ENCODE assay signal across 1 cellular context in genomic region chrX:12974797-12975669, GRCh38.
TF ChIP-seq lines count a peak whose summit lies in the region.

TMSB4X (plus strand) TSS chrX:12975110.

TF ChIP-seq in K562, 482 proteins besides CTCF, POLR2A, EP300 and RAD21 (continued from another document and continues in another):
- TF ChIP-seq AFF1 (IDR thresholded peaks at IDR 0.05; ENCODE audit: low read depth in 1 of 2, partially characterized antibody in 2 of 2) (peak; percentile 75 to 77), FOXK2 (conservative IDR thresholded peaks at IDR 0.05 in 1 of 2, IDR thresholded peaks at IDR 0.05 in 1 of 2; ENCODE audit: low read depth in 2 of 2) (no peak), ZNF764 (CRISPR knock-in tag; IDR thresholded peaks at IDR 0.05; ENCODE audit: low read depth) (no peak), MITF (IDR thresholded peaks at IDR 0.05) (no peak), ZNF143 (CRISPR knock-in tag; IDR thresholded peaks at IDR 0.05) (no peak), NKRF (IDR thresholded peaks at IDR 0.05; ENCODE audit: borderline replicate concordance) (no peak), MNT (conservative IDR thresholded peaks at IDR 0.05) (peak; percentile 38 to 45; a peak in 2 of 4 replicates), NCOA4 (IDR thresholded peaks at IDR 0.05; ENCODE audit: partially characterized antibody) (no peak), CTBP1 (IDR thresholded peaks at IDR 0.05; ENCODE audit: borderline replicate concordance) (no peak), BRD9 (IDR thresholded peaks at IDR 0.05; ENCODE audit: low read depth, partially characterized antibody) (peak; percentile 26), ZNF77 (CRISPR knock-in tag; IDR thresholded peaks at IDR 0.05) (no peak), FIP1L1 (IDR thresholded peaks at IDR 0.05; ENCODE audit: low read depth, low read length, poor library complexity, severe bottlenecking) (peak; percentile 38), ILF3 (IDR thresholded peaks at IDR 0.05; ENCODE audit: borderline replicate concordance) (no peak), MBD1 (CRISPR knock-in tag; IDR thresholded peaks at IDR 0.05) (no peak), FOS (IDR thresholded peaks at IDR 0.05; ENCODE audit: extremely low read depth, insufficient read length) (no peak), PTRF (tag; IDR thresholded peaks at IDR 0.05) (no peak), TRIM28 (IDR thresholded peaks at IDR 0.05) (no peak), ZBTB2 (IDR thresholded peaks at IDR 0.05) (no peak), E2F1 (CRISPR knock-in tag; IDR thresholded peaks at IDR 0.05) (no peak), SUPT5H (IDR thresholded peaks at IDR 0.05) (peak; percentile 99), ZNF224 (CRISPR knock-in tag; IDR thresholded peaks at IDR 0.05) (no peak), ZNF778 (CRISPR knock-in tag; IDR thresholded peaks at IDR 0.05) (no peak), NFE2L1 (tag; IDR thresholded peaks at IDR 0.05; ENCODE audit: borderline replicate concordance, low read depth) (no peak), HNRNPH1 (optimal IDR thresholded peaks at IDR 0.05; ENCODE audit: low read depth, low read length) (no peak), BRD4 (IDR thresholded peaks at IDR 0.05) (peak; percentile 80), ZNF12 (CRISPR knock-in tag; IDR thresholded peaks at IDR 0.05) (no peak), LCOR (CRISPR knock-in tag; IDR thresholded peaks at IDR 0.05) (peak; percentile 83), ZNF134 (CRISPR knock-in tag; conservative IDR thresholded peaks at IDR 0.05) (no peak), CTCFL (IDR thresholded peaks at IDR 0.05; ENCODE audit: borderline replicate concordance, insufficient read depth, low read depth, low read length, poor library complexity, severe bottlenecking) (no peak), ZNF324 (CRISPR knock-in tag; IDR thresholded peaks at IDR 0.05) (no peak), HNRNPLL (IDR thresholded peaks at IDR 0.05; ENCODE audit: low read depth, low read length, poor library complexity, severe bottlenecking) (peak; percentile 67), RBBP5 (IDR thresholded peaks at IDR 0.05; ENCODE audit: borderline replicate concordance, insufficient read depth, low read length, poor library complexity, severe bottlenecking) (peak; percentile 43), NCOA1 (IDR thresholded peaks at IDR 0.05; ENCODE audit: low read depth) (no peak), ZNF280B (CRISPR knock-in tag; IDR thresholded peaks at IDR 0.05) (no peak), KLF1 (tag; IDR thresholded peaks at IDR 0.05) (no peak), HDAC3 (IDR thresholded peaks at IDR 0.05; ENCODE audit: borderline replicate concordance, partially characterized antibody) (peak; percentile 36), EZH2 (IDR thresholded peaks at IDR 0.05; ENCODE audit: borderline replicate concordance, low read depth, low read length) (no peak), USF1 (CRISPR knock-in tag; IDR thresholded peaks at IDR 0.05) (no peak), BDP1 (IDR thresholded peaks at IDR 0.05; ENCODE audit: insufficient read depth, insufficient read length) (no peak), SETDB1 (IDR thresholded peaks at IDR 0.05; ENCODE audit: low read length) (no peak), HDGF (IDR thresholded peaks at IDR 0.05) (no peak), ZBTB17 (CRISPR knock-in tag; IDR thresholded peaks at IDR 0.05) (0 out of 2 replicates have a peak, but pooled peaks have one; percentile 34), C11orf30 (IDR thresholded peaks at IDR 0.05; ENCODE audit: low read depth) (no peak)
